In the genomic region with DNA sequence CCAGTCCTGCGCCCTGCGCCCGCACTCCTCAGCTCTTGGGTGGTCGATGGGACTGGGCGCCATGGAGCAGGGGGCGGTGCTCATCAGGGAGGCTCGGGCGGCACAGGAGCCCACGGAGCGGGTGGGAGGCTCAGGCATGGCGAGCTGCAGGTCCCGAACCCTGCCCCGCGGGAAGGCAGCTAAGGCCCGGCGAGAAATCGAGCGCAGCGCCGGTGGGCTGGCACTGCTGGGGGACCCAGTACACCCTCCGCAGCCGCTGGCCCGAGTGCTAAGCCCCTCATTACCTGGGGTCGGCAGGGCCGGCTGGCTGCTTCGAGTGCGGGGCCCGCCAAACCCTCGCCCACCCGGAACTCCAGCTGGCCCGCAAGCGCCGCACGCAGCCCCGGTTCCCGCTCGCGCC, we compare ENCODE assay signal across 1 cellular context. TPM values are rescaled to one million over a fixed set of nuclear protein-coding genes. Genes with fewer than 3 reads are reported as not detected.
DNase-seq lines count a peak whose midpoint lies in the region; TF ChIP-seq lines count a peak whose summit lies in the region.
"Not testable (repeated sequence)": the region's sequence is repeated elsewhere in the genome, so short reads cannot be mapped to it uniquely, and the experiment has no call there.

No MANE protein-coding gene starts in this region.

- peak overlapping the region; percentile 9 to 13 for H3K4me3 ChIP-seq in testis

- not testable (repeated sequence) for H3K4me1 ChIP-seq in testis

- not testable (repeated sequence) for DNase-seq in testis

- H3K36me3 ChIP-seq in testis (ENCODE audit: low read depth, missing control alignments) = not testable (repeated sequence)

- 75 to 83% methylated on average over 8 to 33 of the region's 38 CpGs for WGBS in testis, 2 donors

- not testable (repeated sequence) for H3K9me3 ChIP-seq in testis

- intact Hi-C loops in testis (cut with DNase I; ENCODE audit: low total_unique reads) = not testable (repeated sequence)

- not testable (repeated sequence) for TF ChIP-seq POLR2A in testis (IDR thresholded peaks at IDR 0.05)

- not testable (repeated sequence) for H3K27me3 ChIP-seq in testis

- not testable (repeated sequence) for H3K27ac ChIP-seq in testis

- not testable (repeated sequence) for TF ChIP-seq CTCF in testis (IDR thresholded peaks at IDR 0.05)

RNA-seq across cellular contexts. Expression of gene RAD51, which starts 18.1 kb away (rescaled TPM):
- 10 to 100 TPM; 13.8 to 16.9 TPM for total RNA-seq in testis
- 76.1 TPM for polyA plus RNA-seq in testis (ENCODE audit: insufficient read depth, low read depth, low replicate concordance)
